12 cellular contexts compared by ENCODE assay signal in genomic region chr1:234271243-234271606, GRCh38.
A peak's percentile ranks its signal among the peaks of the same experiment; 100 is the strongest.
DNase-seq lines count a peak whose midpoint lies in the region; ATAC-seq, FAIRE-seq and TF ChIP-seq lines count a peak whose summit lies in the region.
"Had no signal": no experiment of that assay in that cellular context is flagged by ENCODE, and none has a peak within 500 bp of the region (broad histone marks: within the 10 kb centered on the region; RNA-seq: fewer than 3 reads in every experiment).

No MANE protein-coding gene starts in this region.

- H3K9ac ChIP-seq in kidney (ENCODE audit: low read length in 2 of 2): no peak overlapping the region

- no peak overlapping the region for H3K4me3 ChIP-seq in kidney (ENCODE audit: low read length in 2 of 2)
- H3K4me3 ChIP-seq: K562 had no signal

- DNase-seq in activated naive CD4-positive, alpha-beta T cell treated with anti-CD3 and anti-CD28 coated beads, Interleukin-2, amount 10 ng/mL, durations not matched to agents 7 days and 5 days: no peak
- no peak for DNase-seq in activated naive CD4-positive, alpha-beta T cell (lab: John Stamatoyannopoulos, UW)
- no peak for DNase-seq in kidney
- DNase-seq in middle frontal gyrus (ENCODE audit: extremely low spot score, low spot score): no peak
- DNase-seq in NCI-H1105 treated with DMSO at 0.1 percent for 48 hours (lab: John Stamatoyannopoulos, UW): no peak
- DNase-seq: NCI-H69 had no signal

- no peak for TF ChIP-seq CTCF in kidney (IDR thresholded peaks at IDR 0.05; ENCODE audit: borderline replicate concordance, extremely low read depth, insufficient read depth)

- H3K36me3 Mint-ChIP-seq in activated naive CD4-positive, alpha-beta T cell treated with anti-CD3 and anti-CD28 coated beads, Interleukin-2, amount 10 ng/mL, durations not matched to agents 7 days and 5 days: peaks cover 16% of the 10 kb centered on the region
- no peaks in the 10 kb centered on the region for H3K36me3 Mint-ChIP-seq in stimulated activated naive CD8-positive, alpha-beta T cell treated with anti-CD3 and anti-CD28 coated beads, Interleukin-15, Interleukin-2, amounts not matched to agents 100 ng/mL and 50 ng/mL, for 24 hours (ENCODE audit: low read depth)

- no peaks in the 10 kb centered on the region for H3K9me3 Mint-ChIP-seq in activated naive CD4-positive, alpha-beta T cell treated with anti-CD3 and anti-CD28 coated beads, Interleukin-2, amount 10 ng/mL, durations not matched to agents 7 days and 5 days
- H3K9me3 Mint-ChIP-seq in stimulated activated naive CD8-positive, alpha-beta T cell treated with anti-CD3 and anti-CD28 coated beads, Interleukin-15, Interleukin-2, amounts not matched to agents 100 ng/mL and 50 ng/mL, for 24 hours: no peaks in the 10 kb centered on the region

- no peak overlapping the region for H3K27ac ChIP-seq in kidney (ENCODE audit: low read depth in 2 of 2, low read length in 2 of 2)

- CTCF ChIA-PET in activated naive CD4-positive, alpha-beta T cell treated with anti-CD3 and anti-CD28 coated beads, Interleukin-2, amount 10 ng/mL, durations not matched to agents 7 days and 5 days (lab: Charles Lee): interaction anchor here (1.7 kb wide), 2 partner anchors 39 to 58 kb away, joined by 5 to 7 read pairs; no protein-coding TSS in a partner anchor

- ATAC-seq in GM21619 (IDR thresholded peaks at IDR 0.05; ENCODE audit: unreplicated experiment) (peak; percentile 96), HG03175 (IDR thresholded peaks at IDR 0.05; ENCODE audit: unreplicated experiment) (peak; percentile 97)
- ATAC-seq: K562 had no signal

- FAIRE-seq in kidney (lab: Jason Lieb, UNC): no peak
- FAIRE-seq: endothelial cell of umbilical vein, K562 had no signal

- no peaks in the 10 kb centered on the region for H3K9me3 ChIP-seq in kidney (ENCODE audit: control insufficient read depth in 1 of 2, low read length in 2 of 2)

- no peaks in the 10 kb centered on the region for H3K27me3 Mint-ChIP-seq in activated naive CD4-positive, alpha-beta T cell treated with anti-CD3 and anti-CD28 coated beads, Interleukin-2, amount 10 ng/mL, durations not matched to agents 7 days and 5 days
- peaks cover 9% of the 10 kb centered on the region for H3K27me3 Mint-ChIP-seq in stimulated activated naive CD8-positive, alpha-beta T cell treated with anti-CD3 and anti-CD28 coated beads, Interleukin-15, Interleukin-2, amounts not matched to agents 100 ng/mL and 50 ng/mL, for 24 hours

- H3K4me1 Mint-ChIP-seq in activated naive CD4-positive, alpha-beta T cell treated with anti-CD3 and anti-CD28 coated beads, Interleukin-2, amount 10 ng/mL, durations not matched to agents 7 days and 5 days: peaks cover 30% of the 10 kb centered on the region
- H3K4me1 Mint-ChIP-seq in stimulated activated naive CD8-positive, alpha-beta T cell treated with anti-CD3 and anti-CD28 coated beads, Interleukin-15, Interleukin-2, amounts not matched to agents 100 ng/mL and 50 ng/mL, for 24 hours (ENCODE audit: low read depth): peaks cover 35% of the 10 kb centered on the region

- no peaks in the 10 kb centered on the region for H3K4me1 ChIP-seq in kidney (ENCODE audit: control insufficient read depth in 1 of 2, insufficient read depth in 1 of 2, low read depth in 1 of 2, low read length in 2 of 2)

- intact Hi-C loops in kidney (cut with DNase I): no loop called here

- H3K27ac Mint-ChIP-seq in activated naive CD4-positive, alpha-beta T cell treated with anti-CD3 and anti-CD28 coated beads, Interleukin-2, amount 10 ng/mL, durations not matched to agents 7 days and 5 days: peak overlapping the region; percentile 19
- H3K27ac Mint-ChIP-seq in stimulated activated naive CD8-positive, alpha-beta T cell treated with anti-CD3 and anti-CD28 coated beads, Interleukin-15, Interleukin-2, amounts not matched to agents 100 ng/mL and 50 ng/mL, for 24 hours: peak overlapping the region; percentile 80

- H3K4me3 Mint-ChIP-seq in activated naive CD4-positive, alpha-beta T cell treated with anti-CD3 and anti-CD28 coated beads, Interleukin-2, amount 10 ng/mL, durations not matched to agents 7 days and 5 days: no peak overlapping the region
- H3K4me3 Mint-ChIP-seq in stimulated activated naive CD8-positive, alpha-beta T cell treated with anti-CD3 and anti-CD28 coated beads, Interleukin-15, Interleukin-2, amounts not matched to agents 100 ng/mL and 50 ng/mL, for 24 hours: no peak overlapping the region
- H3K4me3 Mint-ChIP-seq: neural crest cell had no signal

- no peaks in the 10 kb centered on the region for H3K36me3 ChIP-seq in kidney (ENCODE audit: control insufficient read depth in 1 of 2, insufficient read depth in 2 of 2, low read length in 2 of 2)
